ENCODE assay signal across 11 cellular contexts in the genomic region with DNA sequence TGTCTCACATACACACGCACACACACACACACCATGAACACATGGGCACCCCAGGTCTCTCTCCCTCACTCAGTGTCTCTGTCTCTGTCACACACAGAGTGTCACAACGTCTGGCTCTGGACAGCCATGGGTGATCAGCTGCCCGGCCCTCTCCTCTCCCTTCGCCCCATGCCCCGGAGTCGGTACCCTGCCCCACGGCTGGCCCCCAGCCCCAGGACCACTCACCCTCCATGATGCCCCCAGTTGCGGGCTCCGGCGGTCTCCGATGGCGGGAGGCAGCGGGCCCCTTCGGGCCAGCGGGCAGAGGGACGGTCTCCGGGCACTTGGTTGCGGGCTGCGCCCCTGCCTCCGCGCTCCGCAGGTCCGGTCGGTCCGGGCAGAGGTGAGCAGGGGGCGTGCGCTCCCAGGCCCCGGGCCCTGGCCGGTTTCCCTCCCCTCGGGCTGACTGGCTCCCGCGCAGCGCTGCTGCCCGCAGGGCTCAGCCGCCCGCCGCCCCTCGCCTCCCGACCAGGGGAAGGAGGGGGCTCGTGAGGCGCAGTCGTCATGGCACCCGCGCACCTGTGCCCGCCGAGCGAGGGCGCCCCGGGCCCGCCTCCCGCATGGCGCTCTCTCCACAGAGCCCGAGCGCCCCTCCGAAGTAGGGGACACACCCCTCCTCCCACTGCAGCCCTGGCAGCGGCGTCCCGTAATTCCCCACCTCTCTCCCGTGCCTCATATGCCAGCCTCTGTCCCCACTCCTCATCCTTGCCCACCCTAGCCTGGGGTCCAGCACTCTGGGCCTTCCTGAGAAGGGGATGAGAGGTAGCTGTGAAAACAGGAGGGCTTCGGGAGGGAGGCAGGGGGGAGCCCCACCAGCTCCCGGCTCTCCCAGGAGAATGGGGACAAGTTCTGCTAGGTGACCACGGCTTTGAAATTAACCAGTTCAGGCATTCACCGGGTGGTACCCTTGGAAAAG. TPM values are rescaled to one million over a fixed set of nuclear protein-coding genes. Genes with fewer than 3 reads are reported as not detected.
A peak's percentile ranks its signal among the peaks of the same experiment; 100 is the strongest.
DNase-seq lines count a peak whose midpoint lies in the region; ATAC-seq and TF ChIP-seq lines count a peak whose summit lies in the region.
"Had no signal": no experiment of that assay in that cellular context is flagged by ENCODE, and none has a peak within 500 bp of the region (broad histone marks: within the 10 kb centered on the region; RNA-seq: fewer than 3 reads in every experiment).

A gene with protein sequence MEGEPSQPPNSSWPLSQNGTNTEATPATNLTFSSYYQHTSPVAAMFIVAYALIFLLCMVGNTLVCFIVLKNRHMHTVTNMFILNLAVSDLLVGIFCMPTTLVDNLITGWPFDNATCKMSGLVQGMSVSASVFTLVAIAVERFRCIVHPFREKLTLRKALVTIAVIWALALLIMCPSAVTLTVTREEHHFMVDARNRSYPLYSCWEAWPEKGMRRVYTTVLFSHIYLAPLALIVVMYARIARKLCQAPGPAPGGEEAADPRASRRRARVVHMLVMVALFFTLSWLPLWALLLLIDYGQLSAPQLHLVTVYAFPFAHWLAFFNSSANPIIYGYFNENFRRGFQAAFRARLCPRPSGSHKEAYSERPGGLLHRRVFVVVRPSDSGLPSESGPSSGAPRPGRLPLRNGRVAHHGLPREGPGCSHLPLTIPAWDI (minus strand): TSS at position 560 of the 955 bp plus-strand sequence. CDS start 328 bp downstream, at position 232.

- no peak within 1 kb of the TSS for H3K4me3 ChIP-seq in endodermal cell (ENCODE audit: low read length)
- H3K4me3 ChIP-seq in aorta (ENCODE audit: low read length in 2 of 2), result no peak within 1 kb of the TSS

- no peaks in the 10 kb centered on the region for H3K4me1 ChIP-seq in endodermal cell (ENCODE audit: control insufficient read depth, insufficient read depth, low read length)
- H3K4me1 ChIP-seq in aorta (ENCODE audit: control insufficient read depth in 1 of 2, insufficient read depth in 2 of 2, low read length in 2 of 2), result no peaks in the 10 kb centered on the region

- peaks cover 39% of the 10 kb centered on the region for H3K27me3 Mint-ChIP-seq in activated naive CD8-positive, alpha-beta T cell
- H3K27me3 Mint-ChIP-seq in activated naive CD8-positive, alpha-beta T cell treated with anti-CD3 and anti-CD28 coated beads for 36 hours, result peaks cover 63% of the 10 kb centered on the region
- H3K27me3 Mint-ChIP-seq in endodermal cell (ENCODE audit: insufficient read depth), result peaks cover 63% of the 10 kb centered on the region

- peaks cover 65% of the 10 kb centered on the region for H3K27me3 ChIP-seq in endodermal cell (ENCODE audit: control insufficient read depth, insufficient read depth, low read length, poor library complexity, severe bottlenecking)
- H3K27me3 ChIP-seq in aorta (ENCODE audit: control insufficient read depth in 1 of 2, insufficient read depth in 2 of 2, low read length in 1 of 2), result no peaks in the 10 kb centered on the region

- no peak for TF ChIP-seq CTCF in endodermal cell (conservative IDR thresholded peaks at IDR 0.05)

- H3K27ac ChIP-seq in endodermal cell (ENCODE audit: low read depth, low read length) (no peak within 1 kb of the TSS), aorta (ENCODE audit: low read depth in 1 of 2, low read length in 2 of 2) (no peak within 1 kb of the TSS)

- no peak within 1 kb of the TSS for H3K9ac ChIP-seq in endodermal cell (ENCODE audit: extremely low read depth, low read length, poor library complexity, severe bottlenecking)

- WGBS in endodermal cell (ENCODE audit: insufficient coverage in 1 of 2, insufficient read length in 1 of 2), 2 experiments, result 16 to 27% methylated on average over 16 to 63 of the region's 63 CpGs
- 7 to 8% methylated on average over 54 to 63 of the region's 63 CpGs for WGBS in aorta, 2 donors

- peaks cover 5% of the 10 kb centered on the region for H3K9me3 Mint-ChIP-seq in activated naive CD8-positive, alpha-beta T cell (ENCODE audit: low read depth)
- H3K9me3 Mint-ChIP-seq in activated naive CD8-positive, alpha-beta T cell treated with anti-CD3 and anti-CD28 coated beads for 36 hours, result no peaks in the 10 kb centered on the region
- H3K9me3 Mint-ChIP-seq in endodermal cell, result peaks cover 5% of the 10 kb centered on the region

- no peak for DNase-seq in activated naive CD8-positive, alpha-beta T cell treated with anti-CD3 and anti-CD28 coated beads for 36 hours
- peak; percentile 81 for DNase-seq in endodermal cell
- peak; percentile 82 for DNase-seq in mesenteric fat pad (ENCODE audit: low spot score)
- no peak for DNase-seq in aorta
- no peak for DNase-seq in hippocampal formation (lab: John Stamatoyannopoulos, UW)
- no peak for DNase-seq in activated CD4-positive, alpha-beta T cell treated with anti-CD3 and anti-CD28 coated beads, Interleukin-2, amount 50 U/mL, for 1 hour
- DNase-seq: erythroblast, T-helper 1 cell had no signal

- intact Hi-C loops in aorta (cut with DNase I), result no loop called here

- H3K27ac Mint-ChIP-seq in activated naive CD8-positive, alpha-beta T cell, result no peak within 1 kb of the TSS
- no peak within 1 kb of the TSS for H3K27ac Mint-ChIP-seq in activated naive CD8-positive, alpha-beta T cell treated with anti-CD3 and anti-CD28 coated beads for 36 hours
- no peak within 1 kb of the TSS for H3K27ac Mint-ChIP-seq in endodermal cell
- H3K27ac Mint-ChIP-seq: activated T-helper 1 cell treated with anti-CD3 and anti-CD28 coated beads, Interleukin-12 subunit alpha, Interleukin-12 subunit beta, Interleukin-2, Interleukin-4 antibody, amounts not matched to agents 30 ng/mL and 10 ng/mL and 1 ng/mL, durations not matched to agents 14 hours and 24 hours and 36 hours had no signal

- H3K9me3 ChIP-seq in endodermal cell (ENCODE audit: control insufficient read depth, low read length) (peaks cover 7% of the 10 kb centered on the region), aorta (ENCODE audit: control insufficient read depth, low read length) (no peaks in the 10 kb centered on the region)

- peaks cover 2% of the 10 kb centered on the region for H3K4me1 Mint-ChIP-seq in activated naive CD8-positive, alpha-beta T cell (ENCODE audit: low read depth)
- no peaks in the 10 kb centered on the region for H3K4me1 Mint-ChIP-seq in activated naive CD8-positive, alpha-beta T cell treated with anti-CD3 and anti-CD28 coated beads for 36 hours
- H3K4me1 Mint-ChIP-seq in endodermal cell, result no peaks in the 10 kb centered on the region

- ATAC-seq in aorta (ENCODE audit: low FRiP score) (peak; percentile 65), GM19324 (IDR thresholded peaks at IDR 0.05; ENCODE audit: low FRiP score, unreplicated experiment) (no peak)

- peaks cover 4% of the 10 kb centered on the region for H3K36me3 Mint-ChIP-seq in activated naive CD8-positive, alpha-beta T cell
- no peaks in the 10 kb centered on the region for H3K36me3 Mint-ChIP-seq in activated naive CD8-positive, alpha-beta T cell treated with anti-CD3 and anti-CD28 coated beads for 36 hours
- H3K36me3 Mint-ChIP-seq in endodermal cell (ENCODE audit: low read depth), result no peaks in the 10 kb centered on the region

- H3K4me3 Mint-ChIP-seq in activated naive CD8-positive, alpha-beta T cell, result peak within 1 kb of the TSS; percentile 51
- H3K4me3 Mint-ChIP-seq in activated naive CD8-positive, alpha-beta T cell treated with anti-CD3 and anti-CD28 coated beads for 36 hours, result no peak within 1 kb of the TSS
- H3K4me3 Mint-ChIP-seq in endodermal cell, result peak within 1 kb of the TSS; percentile 38
- H3K4me3 Mint-ChIP-seq: activated T-helper 1 cell treated with anti-CD3 and anti-CD28 coated beads, Interleukin-12 subunit alpha, Interleukin-12 subunit beta, Interleukin-2, Interleukin-4 antibody, amounts not matched to agents 30 ng/mL and 10 ng/mL and 1 ng/mL, durations not matched to agents 14 hours and 24 hours and 36 hours had no signal

- H3K36me3 ChIP-seq in endodermal cell (ENCODE audit: control insufficient read depth, insufficient read depth, low read length) (no peaks in the 10 kb centered on the region), aorta (ENCODE audit: control insufficient read depth in 1 of 2, insufficient read depth in 2 of 2, low read length in 1 of 2) (no peaks in the 10 kb centered on the region)

RNA-seq across cellular contexts. Expression of the gene that starts here (rescaled TPM):
- not detected for total RNA-seq in activated naive CD8-positive, alpha-beta T cell treated with anti-CD3 and anti-CD28 coated beads for 36 hours
- total RNA-seq in endodermal cell (under 1 TPM in 1 of 2 donors, not detected in 1; 0.02 TPM), mesenteric fat pad (not detected), aorta (under 1 TPM; 0.03 to 0.06 TPM)
- 0.04 TPM for polyA plus RNA-seq in endodermal cell (2013, experiment 1 of 2)
- 0.04 TPM for polyA plus RNA-seq in endodermal cell (2013, experiment 2 of 2)
- polyA plus RNA-seq in aorta, result under 1 TPM in 1 of 2 donors, not detected in 1; under 0.01 TPM
- total RNA-seq: activated T-helper 1 cell treated with anti-CD3 and anti-CD28 coated beads, Interleukin-12 subunit alpha, Interleukin-12 subunit beta, Interleukin-2, Interleukin-4 antibody, amounts not matched to agents 30 ng/mL and 10 ng/mL and 1 ng/mL, durations not matched to agents 14 hours and 24 hours and 36 hours had no signal

Comparison
In these comparisons a context has a peak if more than half of its experiments do, and no peak if none do; other contexts are left out.
1. Peak in DNase-seq in endodermal cell; RNA of the gene not detected or under 1 TPM.
2. Peak in DNase-seq in mesenteric fat pad; RNA of the gene not detected or under 1 TPM.
3. Peak in ATAC-seq in aorta; RNA of the gene not detected or under 1 TPM.